In the genomic region with DNA sequence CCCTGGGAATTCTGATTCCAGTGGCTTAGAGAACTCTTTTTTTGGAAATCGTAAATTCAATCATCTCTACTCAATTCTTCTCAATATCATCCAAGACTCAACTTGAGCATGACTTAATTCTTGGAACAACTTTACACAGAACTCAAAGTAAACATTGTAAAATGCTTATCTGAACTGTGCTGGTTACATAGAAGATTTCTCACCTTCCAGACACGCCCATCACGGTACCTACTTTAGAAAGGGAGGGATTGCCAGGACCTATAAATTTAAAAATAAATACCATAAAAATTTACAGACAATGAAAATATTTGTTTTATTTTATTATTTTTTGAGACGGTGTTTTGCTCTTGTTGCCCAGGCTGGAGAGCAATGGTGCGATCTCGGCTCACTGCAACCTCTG, we compare ENCODE assay signal across 2 cellular contexts.
TF ChIP-seq lines count a peak whose summit lies in the region.

No MANE protein-coding gene starts in this region.

TF ChIP-seq in HEK293, 187 proteins besides CTCF, POLR2A, EP300 and RAD21:
- TF ChIP-seq ZNF501 (tag by site-specific recombination; IDR thresholded peaks at IDR 0.05) = no peak
- TF ChIP-seq, protein P1, sequence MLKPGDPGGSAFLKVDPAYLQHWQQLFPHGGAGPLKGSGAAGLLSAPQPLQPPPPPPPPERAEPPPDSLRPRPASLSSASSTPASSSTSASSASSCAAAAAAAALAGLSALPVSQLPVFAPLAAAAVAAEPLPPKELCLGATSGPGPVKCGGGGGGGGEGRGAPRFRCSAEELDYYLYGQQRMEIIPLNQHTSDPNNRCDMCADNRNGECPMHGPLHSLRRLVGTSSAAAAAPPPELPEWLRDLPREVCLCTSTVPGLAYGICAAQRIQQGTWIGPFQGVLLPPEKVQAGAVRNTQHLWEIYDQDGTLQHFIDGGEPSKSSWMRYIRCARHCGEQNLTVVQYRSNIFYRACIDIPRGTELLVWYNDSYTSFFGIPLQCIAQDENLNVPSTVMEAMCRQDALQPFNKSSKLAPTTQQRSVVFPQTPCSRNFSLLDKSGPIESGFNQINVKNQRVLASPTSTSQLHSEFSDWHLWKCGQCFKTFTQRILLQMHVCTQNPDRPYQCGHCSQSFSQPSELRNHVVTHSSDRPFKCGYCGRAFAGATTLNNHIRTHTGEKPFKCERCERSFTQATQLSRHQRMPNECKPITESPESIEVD (tag by site-specific recombination; IDR thresholded peaks at IDR 0.05) = peak; percentile 45
- TF ChIP-seq KLF10 (tag by site-specific recombination; IDR thresholded peaks at IDR 0.05) = 0 out of 2 replicates have a peak, but pooled peaks have one; percentile 25

TF ChIP-seq in H1, 55 proteins besides CTCF, POLR2A, EP300 and RAD21:
- TF ChIP-seq KDM5A (IDR thresholded peaks at IDR 0.05; ENCODE audit: low read length) (no peak), YY1 (IDR thresholded peaks at IDR 0.05; ENCODE audit: low read depth, low read length) (no peak), POU5F1 (IDR thresholded peaks at IDR 0.05; ENCODE audit: low read depth, low read length) (no peak), HDAC6 (IDR thresholded peaks at IDR 0.05; ENCODE audit: low read depth, low read length) (no peak), SP4 (IDR thresholded peaks at IDR 0.05; ENCODE audit: low read length) (no peak), SP1 (IDR thresholded peaks at IDR 0.05; ENCODE audit: low read depth, low read length) (no peak), KDM1A (IDR thresholded peaks at IDR 0.05; ENCODE audit: borderline replicate concordance, low read length) (no peak), CHD2 (IDR thresholded peaks at IDR 0.05; ENCODE audit: low read length) (no peak)
- TF ChIP-seq, protein P2, sequence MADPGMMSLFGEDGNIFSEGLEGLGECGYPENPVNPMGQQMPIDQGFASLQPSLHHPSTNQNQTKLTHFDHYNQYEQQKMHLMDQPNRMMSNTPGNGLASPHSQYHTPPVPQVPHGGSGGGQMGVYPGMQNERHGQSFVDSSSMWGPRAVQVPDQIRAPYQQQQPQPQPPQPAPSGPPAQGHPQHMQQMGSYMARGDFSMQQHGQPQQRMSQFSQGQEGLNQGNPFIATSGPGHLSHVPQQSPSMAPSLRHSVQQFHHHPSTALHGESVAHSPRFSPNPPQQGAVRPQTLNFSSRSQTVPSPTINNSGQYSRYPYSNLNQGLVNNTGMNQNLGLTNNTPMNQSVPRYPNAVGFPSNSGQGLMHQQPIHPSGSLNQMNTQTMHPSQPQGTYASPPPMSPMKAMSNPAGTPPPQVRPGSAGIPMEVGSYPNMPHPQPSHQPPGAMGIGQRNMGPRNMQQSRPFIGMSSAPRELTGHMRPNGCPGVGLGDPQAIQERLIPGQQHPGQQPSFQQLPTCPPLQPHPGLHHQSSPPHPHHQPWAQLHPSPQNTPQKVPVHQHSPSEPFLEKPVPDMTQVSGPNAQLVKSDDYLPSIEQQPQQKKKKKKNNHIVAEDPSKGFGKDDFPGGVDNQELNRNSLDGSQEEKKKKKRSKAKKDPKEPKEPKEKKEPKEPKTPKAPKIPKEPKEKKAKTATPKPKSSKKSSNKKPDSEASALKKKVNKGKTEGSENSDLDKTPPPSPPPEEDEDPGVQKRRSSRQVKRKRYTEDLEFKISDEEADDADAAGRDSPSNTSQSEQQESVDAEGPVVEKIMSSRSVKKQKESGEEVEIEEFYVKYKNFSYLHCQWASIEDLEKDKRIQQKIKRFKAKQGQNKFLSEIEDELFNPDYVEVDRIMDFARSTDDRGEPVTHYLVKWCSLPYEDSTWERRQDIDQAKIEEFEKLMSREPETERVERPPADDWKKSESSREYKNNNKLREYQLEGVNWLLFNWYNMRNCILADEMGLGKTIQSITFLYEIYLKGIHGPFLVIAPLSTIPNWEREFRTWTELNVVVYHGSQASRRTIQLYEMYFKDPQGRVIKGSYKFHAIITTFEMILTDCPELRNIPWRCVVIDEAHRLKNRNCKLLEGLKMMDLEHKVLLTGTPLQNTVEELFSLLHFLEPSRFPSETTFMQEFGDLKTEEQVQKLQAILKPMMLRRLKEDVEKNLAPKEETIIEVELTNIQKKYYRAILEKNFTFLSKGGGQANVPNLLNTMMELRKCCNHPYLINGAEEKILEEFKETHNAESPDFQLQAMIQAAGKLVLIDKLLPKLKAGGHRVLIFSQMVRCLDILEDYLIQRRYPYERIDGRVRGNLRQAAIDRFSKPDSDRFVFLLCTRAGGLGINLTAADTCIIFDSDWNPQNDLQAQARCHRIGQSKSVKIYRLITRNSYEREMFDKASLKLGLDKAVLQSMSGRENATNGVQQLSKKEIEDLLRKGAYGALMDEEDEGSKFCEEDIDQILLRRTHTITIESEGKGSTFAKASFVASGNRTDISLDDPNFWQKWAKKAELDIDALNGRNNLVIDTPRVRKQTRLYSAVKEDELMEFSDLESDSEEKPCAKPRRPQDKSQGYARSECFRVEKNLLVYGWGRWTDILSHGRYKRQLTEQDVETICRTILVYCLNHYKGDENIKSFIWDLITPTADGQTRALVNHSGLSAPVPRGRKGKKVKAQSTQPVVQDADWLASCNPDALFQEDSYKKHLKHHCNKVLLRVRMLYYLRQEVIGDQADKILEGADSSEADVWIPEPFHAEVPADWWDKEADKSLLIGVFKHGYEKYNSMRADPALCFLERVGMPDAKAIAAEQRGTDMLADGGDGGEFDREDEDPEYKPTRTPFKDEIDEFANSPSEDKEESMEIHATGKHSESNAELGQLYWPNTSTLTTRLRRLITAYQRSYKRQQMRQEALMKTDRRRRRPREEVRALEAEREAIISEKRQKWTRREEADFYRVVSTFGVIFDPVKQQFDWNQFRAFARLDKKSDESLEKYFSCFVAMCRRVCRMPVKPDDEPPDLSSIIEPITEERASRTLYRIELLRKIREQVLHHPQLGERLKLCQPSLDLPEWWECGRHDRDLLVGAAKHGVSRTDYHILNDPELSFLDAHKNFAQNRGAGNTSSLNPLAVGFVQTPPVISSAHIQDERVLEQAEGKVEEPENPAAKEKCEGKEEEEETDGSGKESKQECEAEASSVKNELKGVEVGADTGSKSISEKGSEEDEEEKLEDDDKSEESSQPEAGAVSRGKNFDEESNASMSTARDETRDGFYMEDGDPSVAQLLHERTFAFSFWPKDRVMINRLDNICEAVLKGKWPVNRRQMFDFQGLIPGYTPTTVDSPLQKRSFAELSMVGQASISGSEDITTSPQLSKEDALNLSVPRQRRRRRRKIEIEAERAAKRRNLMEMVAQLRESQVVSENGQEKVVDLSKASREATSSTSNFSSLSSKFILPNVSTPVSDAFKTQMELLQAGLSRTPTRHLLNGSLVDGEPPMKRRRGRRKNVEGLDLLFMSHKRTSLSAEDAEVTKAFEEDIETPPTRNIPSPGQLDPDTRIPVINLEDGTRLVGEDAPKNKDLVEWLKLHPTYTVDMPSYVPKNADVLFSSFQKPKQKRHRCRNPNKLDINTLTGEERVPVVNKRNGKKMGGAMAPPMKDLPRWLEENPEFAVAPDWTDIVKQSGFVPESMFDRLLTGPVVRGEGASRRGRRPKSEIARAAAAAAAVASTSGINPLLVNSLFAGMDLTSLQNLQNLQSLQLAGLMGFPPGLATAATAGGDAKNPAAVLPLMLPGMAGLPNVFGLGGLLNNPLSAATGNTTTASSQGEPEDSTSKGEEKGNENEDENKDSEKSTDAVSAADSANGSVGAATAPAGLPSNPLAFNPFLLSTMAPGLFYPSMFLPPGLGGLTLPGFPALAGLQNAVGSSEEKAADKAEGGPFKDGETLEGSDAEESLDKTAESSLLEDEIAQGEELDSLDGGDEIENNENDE (IDR thresholded peaks at IDR 0.05; ENCODE audit: insufficient replicate concordance, low read length) = no peak
